ENCODE assay signal across 19 cellular contexts in genomic region chrX:108224218-108224617, GRCh38.
DNase-seq lines count a peak whose midpoint lies in the region; ATAC-seq and TF ChIP-seq lines count a peak whose summit lies in the region.
"Had no signal": no experiment of that assay in that cellular context is flagged by ENCODE, and none has a peak within 500 bp of the region (broad histone marks: within the 10 kb centered on the region; RNA-seq: fewer than 3 reads in every experiment).

No MANE protein-coding gene starts in this region.

- DNase-seq in PC-3 (no peak), neural progenitor cell (ENCODE audit: low spot score) (no peak), NCI-H1436 treated with DMSO at 0.1 percent for 48 hours (lab: John Stamatoyannopoulos, UW) (no peak), kidney tubule cell (ENCODE audit: low spot score) (no peak)
- no peak for DNase-seq in stimulated activated CD4-positive, alpha-beta T cell treated with anti-CD3 and anti-CD28 coated beads, Interleukin-1b, Interleukin-23, amount 100 ng/mL, for 48 hours
- no peak for DNase-seq in activated naive CD4-positive, alpha-beta T cell treated with anti-CD3 and anti-CD28 coated beads, Interleukin-2, amount 50 U/mL, for 16 hours
- DNase-seq: activated CD4-positive, alpha-beta T cell treated with anti-CD3 and anti-CD28 coated beads for 36 hours; effector memory CD4-positive, alpha-beta T cell; left lung; stimulated activated naive CD4-positive, alpha-beta T cell treated with Interleukin-2 at 50 U/mL for 16 hours had no signal

- H3K4me3 ChIP-seq in PC-3 (ENCODE audit: low read length) (no peak overlapping the region), neural progenitor cell (no peak overlapping the region)
- H3K4me3 ChIP-seq: left lung, skin epidermis, thyroid gland had no signal

- H3K27me3 ChIP-seq in PC-3 (ENCODE audit: low read length) = no peaks in the 10 kb centered on the region
- H3K27me3 ChIP-seq in neural progenitor cell = no peaks in the 10 kb centered on the region
- H3K27me3 ChIP-seq: left lung, thyroid gland had no signal

- H3K4me1 ChIP-seq in PC-3 (ENCODE audit: insufficient read depth, low read length) = peaks cover 4% of the 10 kb centered on the region; the same call in 1 of the 2 replicates
- no peaks in the 10 kb centered on the region for H3K4me1 ChIP-seq in neural progenitor cell
- H3K4me1 ChIP-seq: left lung had no signal

- peak overlapping the region; percentile 95 for H3K27ac Mint-ChIP-seq in neural progenitor cell
- H3K27ac Mint-ChIP-seq: activated CD4-positive, alpha-beta T cell treated with anti-CD3 and anti-CD28 coated beads for 36 hours; activated naive CD4-positive, alpha-beta T cell treated with anti-CD3 and anti-CD28 coated beads, Interleukin-2, amount 50 U/mL, for 72 hours; CD4-positive, CD25-positive, alpha-beta regulatory T cell; natural killer cell treated with Interleukin-12 subunit alpha and Interleukin-12 subunit beta and Interleukin-15 and Interleukin-18, amount 100 ng/mL, for 72 hours had no signal

- H3K9ac ChIP-seq in PC-3 (ENCODE audit: low read length) = peak overlapping the region; percentile 17; the same call in 1 of the 2 replicates
- no peak overlapping the region for H3K9ac ChIP-seq in neural progenitor cell

- no peaks in the 10 kb centered on the region for H3K9me2 ChIP-seq in PC-3 (replicated peaks; ENCODE audit: low read length)

- no peaks in the 10 kb centered on the region for H3K9me3 Mint-ChIP-seq in neural progenitor cell
- H3K9me3 Mint-ChIP-seq: activated naive CD4-positive, alpha-beta T cell treated with anti-CD3 and anti-CD28 coated beads, Interleukin-2, amount 50 U/mL, for 72 hours; CD4-positive, CD25-positive, alpha-beta regulatory T cell; mesothelial cell of epicardium; natural killer cell treated with Interleukin-12 subunit alpha and Interleukin-12 subunit beta and Interleukin-15 and Interleukin-18, amount 100 ng/mL, for 72 hours had no signal

- H3K4me2 ChIP-seq in PC-3 (ENCODE audit: low read length) = no peak overlapping the region
- no peak overlapping the region for H3K4me2 ChIP-seq in neural progenitor cell

- H3K79me2 ChIP-seq in PC-3 (ENCODE audit: low read length) = no peaks in the 10 kb centered on the region
- no peaks in the 10 kb centered on the region for H3K79me2 ChIP-seq in neural progenitor cell (ENCODE audit: low read depth)

- ATAC-seq in GM18907 (IDR thresholded peaks at IDR 0.05; ENCODE audit: unreplicated experiment) (peak; percentile 33), HG03064 (IDR thresholded peaks at IDR 0.05; ENCODE audit: low read depth, unreplicated experiment) (peak; percentile 16), PC-3 (peak; percentile 20; the same call in 1 of the 2 replicates)
- ATAC-seq: activated CD4-positive, alpha-beta T cell treated with anti-CD3 and anti-CD28 coated beads for 36 hours; activated naive CD4-positive, alpha-beta T cell treated with anti-CD3 and anti-CD28 coated beads, Interleukin-2, amount 50 U/mL, for 72 hours; natural killer cell treated with Interleukin-12 subunit alpha and Interleukin-12 subunit beta and Interleukin-15 and Interleukin-18, amount 100 ng/mL, for 72 hours; Right ventricle myocardium inferior had no signal

- CTCF ChIA-PET in PC-3 (lab: Charles Lee) = interaction anchor here (0.6 to 1.4 kb wide), 9 partner anchors 47 to 430 kb away, joined by 3 to 7 read pairs (median 3); no protein-coding TSS in a partner anchor

- BruUV-seq in PC-3 (replicated peaks; lab: Mats Ljungman, UMichigan) = no TSS peak

- H3K27me3 Mint-ChIP-seq in neural progenitor cell (ENCODE audit: insufficient read depth, low read depth) = no peaks in the 10 kb centered on the region
- H3K27me3 Mint-ChIP-seq: activated CD4-positive, alpha-beta T cell treated with anti-CD3 and anti-CD28 coated beads for 36 hours; CD4-positive, CD25-positive, alpha-beta regulatory T cell had no signal

- H3K36me3 Mint-ChIP-seq in neural progenitor cell = peaks cover 44% of the 10 kb centered on the region
- H3K36me3 Mint-ChIP-seq: activated naive CD4-positive, alpha-beta T cell treated with anti-CD3 and anti-CD28 coated beads, Interleukin-2, amount 50 U/mL, for 72 hours; CD4-positive, CD25-positive, alpha-beta regulatory T cell; natural killer cell treated with Interleukin-12 subunit alpha and Interleukin-12 subunit beta and Interleukin-15 and Interleukin-18, amount 100 ng/mL, for 72 hours had no signal

- POLR2A ChIA-PET in PC-3 (lab: Charles Lee; ENCODE audit: unreplicated experiment) = no interaction called here

- no peaks in the 10 kb centered on the region for H3K36me3 ChIP-seq in PC-3 (ENCODE audit: low read depth, low read length)
- H3K36me3 ChIP-seq in neural progenitor cell = no peaks in the 10 kb centered on the region
- H3K36me3 ChIP-seq: left lung, thyroid gland had no signal

- intact Hi-C loops in PC-3 (cut with micrococcal nuclease) = loop anchor here (1.0 to 10.0 kb wide), 3 partner anchors 81 to 313 kb away; no protein-coding TSS in a partner anchor

- H3K4me1 Mint-ChIP-seq in neural progenitor cell = peaks cover 44% of the 10 kb centered on the region
- H3K4me1 Mint-ChIP-seq: activated CD4-positive, alpha-beta T cell treated with anti-CD3 and anti-CD28 coated beads for 36 hours had no signal

- H2AFZ ChIP-seq in PC-3 (ENCODE audit: low read length) = 0 out of 2 replicates have a peak overlapping the region, but pooled peaks have one; percentile 22
- no peak overlapping the region for H2AFZ ChIP-seq in neural progenitor cell (replicated peaks)

- H3K27ac ChIP-seq in PC-3 (ENCODE audit: low read length) = no peak overlapping the region
- H3K27ac ChIP-seq in neural progenitor cell = no peak overlapping the region
- H3K27ac ChIP-seq: left lung, skin epidermis had no signal

- TF ChIP-seq CTCF in PC-3 (conservative IDR thresholded peaks at IDR 0.05; ENCODE audit: low read depth, low read length) (no peak), neural progenitor cell (IDR thresholded peaks at IDR 0.05) (no peak)

- H3K9me3 ChIP-seq in PC-3 (ENCODE audit: low read length) (no peaks in the 10 kb centered on the region), neural progenitor cell (ENCODE audit: low read depth) (no peaks in the 10 kb centered on the region)
- H3K9me3 ChIP-seq: left lung, thyroid gland had no signal

- no peak overlapping the region for H3K4me3 Mint-ChIP-seq in neural progenitor cell
- H3K4me3 Mint-ChIP-seq: activated CD4-positive, alpha-beta T cell treated with anti-CD3 and anti-CD28 coated beads for 36 hours; mesothelial cell of epicardium; natural killer cell treated with Interleukin-12 subunit alpha and Interleukin-12 subunit beta and Interleukin-15 and Interleukin-18, amount 100 ng/mL, for 72 hours had no signal

- no peaks in the 10 kb centered on the region for H3F3A ChIP-seq in PC-3 (ENCODE audit: low read length, unreplicated experiment)
- H3F3A ChIP-seq in neural progenitor cell (ENCODE audit: low read depth) = no peaks in the 10 kb centered on the region

- H4K20me1 ChIP-seq in PC-3 (ENCODE audit: low read length) (no peaks in the 10 kb centered on the region), neural progenitor cell (ENCODE audit: low read depth) (no peaks in the 10 kb centered on the region)
